Comparison of ENCODE assay signal across 15 cellular contexts in the genomic region with DNA sequence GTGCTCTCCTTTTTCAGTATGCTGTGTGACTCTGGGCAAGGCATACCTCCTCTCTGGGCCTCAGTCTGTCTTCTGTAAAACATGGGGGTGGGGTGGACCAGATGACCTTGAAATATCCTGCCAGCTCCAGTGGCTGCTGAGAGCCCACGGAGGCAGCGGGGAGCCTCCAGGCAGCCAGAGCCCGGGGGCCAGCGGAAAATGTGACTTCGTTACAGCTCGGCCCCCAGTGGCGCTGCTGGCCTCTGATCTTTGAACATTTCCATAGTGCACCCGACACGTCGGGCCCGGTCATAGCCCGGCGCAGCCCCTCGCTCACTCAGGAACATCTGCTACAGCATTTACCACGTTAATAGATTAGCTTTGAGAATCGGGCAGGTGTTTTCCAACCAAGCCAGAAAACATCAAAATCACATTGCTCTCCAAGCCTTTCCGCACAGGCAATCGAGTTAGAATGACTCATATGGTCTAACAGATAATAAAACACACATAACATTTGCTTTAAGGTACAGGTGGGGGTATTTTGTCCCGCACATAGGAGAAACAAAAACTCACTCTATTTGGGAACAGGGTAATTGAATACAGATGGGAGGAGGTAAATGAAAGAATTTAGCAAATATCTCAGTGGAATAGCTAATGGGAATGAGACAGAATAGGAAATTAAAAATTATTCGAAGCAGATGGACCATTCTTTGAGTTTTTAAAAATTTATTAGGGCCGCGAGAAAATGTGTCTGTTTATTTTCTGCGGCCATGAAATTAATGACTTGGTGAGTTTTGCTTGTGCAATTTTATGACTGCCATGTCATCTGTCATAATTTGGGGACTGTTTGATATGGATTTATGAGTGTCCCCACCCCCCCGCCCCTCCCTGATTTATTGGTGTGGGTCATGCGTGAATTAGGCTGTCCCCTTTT. TPM values are rescaled to one million over a fixed set of nuclear protein-coding genes. Genes with fewer than 3 reads are reported as not detected.
DNase-seq lines count a peak whose midpoint lies in the region; ATAC-seq and TF ChIP-seq lines count a peak whose summit lies in the region.
"Had no signal": no experiment of that assay in that cellular context is flagged by ENCODE, and none has a peak within 500 bp of the region (broad histone marks: within the 10 kb centered on the region; RNA-seq: fewer than 3 reads in every experiment).

No MANE protein-coding gene starts in this region.

- POLR2A ChIA-PET in BJ (lab: Charles Lee) = interaction anchor here (0.6 kb wide), 2 partner anchors 21 to 1852 kb away, joined by 3 to 4 read pairs; no protein-coding TSS in a partner anchor

- DNase-seq in BJ (ENCODE audit: low read depth) (peak; percentile 66), LoVo (ENCODE audit: low spot score) (peak; percentile 28), SW480 (ENCODE audit: low spot score) (peak; percentile 72), left kidney (ENCODE audit: low read depth, low spot score) (peak; percentile 51), NCI-H69 (lab: John Stamatoyannopoulos, UW) (no peak), MV-4-11 (lab: John Stamatoyannopoulos, UW) (no peak)
- DNase-seq in NK-92 treated with Interleukin-12 subunit alpha and Interleukin-12 subunit beta, amount 100 ng/mL, for 24 hours (lab: John Stamatoyannopoulos, UW) = no peak
- DNase-seq: activated CD8-positive, alpha-beta T cell treated with anti-CD3 and anti-CD28 coated beads for 36 hours; activated naive CD4-positive, alpha-beta T cell treated with Interleukin-2 at 50 U/mL for 16 hours; DMS79 treated with DMSO at 0.1 percent for 48 hours; midbrain; RPMI8226; stimulated activated CD4-positive, alpha-beta T cell treated with anti-CD3 and anti-CD28 coated beads, Interleukin-2, amount 100 ng/mL, for 24 hours; upper lobe of right lung had no signal

- no peak for TF ChIP-seq CTCF in BJ (IDR thresholded peaks at IDR 0.05; ENCODE audit: insufficient read depth, low read depth, low read length)

- no peak overlapping the region for H3K4me3 ChIP-seq in BJ (ENCODE audit: low read depth, low read length)
- H3K4me3 ChIP-seq: upper lobe of right lung had no signal

- CTCF ChIA-PET in BJ (lab: Yijun Ruan, JAX) = interaction anchor here (0.6 to 1.9 kb wide), 4 partner anchors 11 to 33 kb away, joined by 3 to 5 read pairs (median 3); partner anchors contain the start of gene COMTD1

- peaks cover 26% of the 10 kb centered on the region for H3K27me3 ChIP-seq in BJ (ENCODE audit: control insufficient read depth, insufficient read depth, low read length)
- H3K27me3 ChIP-seq: upper lobe of right lung had no signal

- no peak for ATAC-seq in GM19467 (IDR thresholded peaks at IDR 0.05; ENCODE audit: unreplicated experiment)
- ATAC-seq: activated CD8-positive, alpha-beta T cell treated with anti-CD3 and anti-CD28 coated beads for 36 hours had no signal

- H3K36me3 ChIP-seq in BJ (ENCODE audit: control insufficient read depth, insufficient read depth, low read length) = no peaks in the 10 kb centered on the region
- H3K36me3 ChIP-seq: upper lobe of right lung had no signal

RNA-seq across cellular contexts. Expression of gene COMTD1, which starts 26.3 kb away (rescaled TPM):
- 3.1 and 3.3 TPM in 2 replicates for polyA plus RNA-seq in BJ (2011; rRNA removed)
- polyA minus RNA-seq in BJ (2011; rRNA and poly(A)+ RNA removed) = 0.51 and 1.3 TPM in 2 replicates

RNA-seq across cellular contexts. Expression of gene VDAC2, which starts 51.5 kb away (rescaled TPM):
- 80.9 and 149 TPM in 2 replicates for polyA plus RNA-seq in BJ (2011; rRNA removed)
- polyA minus RNA-seq in BJ (2011; rRNA and poly(A)+ RNA removed) = 35.4 and 47.2 TPM in 2 replicates

Comparison
In these comparisons a context has a peak if more than half of its experiments do, and no peak if none do; other contexts are left out.
1. DNase-seq: peak in BJ (single experiment), LoVo (single experiment), SW480 (single experiment) and left kidney (single experiment); none in NK-92 treated with Interleukin-12 subunit alpha and Interleukin-12 subunit beta, amount 100 ng/mL, for 24 hours (single experiment), NCI-H69 (single experiment) and MV-4-11 (single experiment).